Comparison of ENCODE assay signal across 8 cellular contexts in genomic region chr19:39970424-39970673, GRCh38. TPM values are rescaled to one million over a fixed set of nuclear protein-coding genes. Genes with fewer than 3 reads are reported as not detected.
A peak's percentile ranks its signal among the peaks of the same experiment; 100 is the strongest.
DNase-seq lines count a peak whose midpoint lies in the region; ATAC-seq, FAIRE-seq and TF ChIP-seq lines count a peak whose summit lies in the region.

No MANE protein-coding gene starts in this region.

- H3K27ac ChIP-seq in kidney (ENCODE audit: low read depth in 2 of 2, low read length in 2 of 2) (peak overlapping the region; percentile 90 to 92), subcutaneous abdominal adipose tissue (ENCODE audit: low read depth, low read length) (peak overlapping the region; percentile 87)

- H3K9ac ChIP-seq in adipocyte (ENCODE audit: low read length): peak overlapping the region; percentile 98
- peak overlapping the region; percentile 83 to 92 for H3K9ac ChIP-seq in kidney (ENCODE audit: low read length in 2 of 2)
- H3K9ac ChIP-seq in subcutaneous abdominal adipose tissue (ENCODE audit: low read length in 5 of 5): peak overlapping the region; percentile 3 to 97 (median 92)

- H3K27ac Mint-ChIP-seq in activated CD4-positive, alpha-beta T cell treated with anti-CD3 and anti-CD28 coated beads for 36 hours: peak overlapping the region; percentile 96

- FAIRE-seq in kidney (lab: Jason Lieb, UNC): no peak

- H3K36me3 ChIP-seq in MG63 (peaks cover 35% of the 10 kb centered on the region), adipocyte (ENCODE audit: control insufficient read depth, insufficient read depth, low read length, severe bottlenecking) (peaks cover 34% of the 10 kb centered on the region), kidney (ENCODE audit: control insufficient read depth in 1 of 2, insufficient read depth in 2 of 2, low read length in 2 of 2) (peaks cover 21 to 22% of the 10 kb centered on the region in 2 donors), subcutaneous abdominal adipose tissue (ENCODE audit: control insufficient read depth in 5 of 5, insufficient read depth in 5 of 5, low read length in 5 of 5) (peaks cover 3 to 31% (median 28%) of the 10 kb centered on the region in 5 donors)

- CTCF ChIA-PET in activated CD4-positive, alpha-beta T cell treated with anti-CD3 and anti-CD28 coated beads for 36 hours (lab: Charles Lee): interaction anchor here (0.6 to 2.8 kb wide), 30 partner anchors 9 to 419 kb away, joined by 3 to 24 read pairs (median 6); partner anchors contain the start of genes FBL, ZNF546, ZNF780A and ZNF780B

- H3K9me3 ChIP-seq in MG63 (no peaks in the 10 kb centered on the region), adipocyte (ENCODE audit: control insufficient read depth, low read length) (no peaks in the 10 kb centered on the region), kidney (ENCODE audit: control insufficient read depth in 1 of 2, low read length in 2 of 2) (no peaks in the 10 kb centered on the region), subcutaneous abdominal adipose tissue (ENCODE audit: control insufficient read depth in 5 of 5, low read length in 5 of 5) (no peaks in the 10 kb centered on the region)

- H3K4me3 Mint-ChIP-seq in activated CD4-positive, alpha-beta T cell treated with anti-CD3 and anti-CD28 coated beads for 36 hours: peak overlapping the region; percentile 89

- H3K4me1 ChIP-seq in adipocyte (ENCODE audit: control insufficient read depth, insufficient read depth, low read length) (peaks cover 20% of the 10 kb centered on the region), kidney (ENCODE audit: control insufficient read depth in 1 of 2, insufficient read depth in 1 of 2, low read depth in 1 of 2, low read length in 2 of 2) (peaks cover 11% of the 10 kb centered on the region in 2 donors), subcutaneous abdominal adipose tissue (ENCODE audit: control insufficient read depth in 5 of 5, insufficient read depth in 5 of 5, low read length in 5 of 5) (peaks cover 6 to 20% (median 17%) of the 10 kb centered on the region in 5 donors)

- ATAC-seq in activated CD4-positive, alpha-beta T cell treated with anti-CD3 and anti-CD28 coated beads for 36 hours: peak; percentile 27

- H3K9me3 Mint-ChIP-seq in activated CD4-positive, alpha-beta T cell treated with anti-CD3 and anti-CD28 coated beads for 36 hours (ENCODE audit: low read depth): peaks cover 5% of the 10 kb centered on the region

- H3K27me3 ChIP-seq in MG63: no peaks in the 10 kb centered on the region
- H3K27me3 ChIP-seq in adipocyte (replicated peaks; ENCODE audit: control insufficient read depth, insufficient read depth, low read length): no peaks in the 10 kb centered on the region
- H3K27me3 ChIP-seq in subcutaneous abdominal adipose tissue (ENCODE audit: control insufficient read depth in 5 of 5, insufficient read depth in 4 of 5, low read length in 5 of 5): peaks cover 0 to 3% (median 0%) of the 10 kb centered on the region in 5 donors

- intact Hi-C loops in activated CD4-positive, alpha-beta T cell treated with anti-CD3 and anti-CD28 coated beads for 36 hours (cut with DNase I, micrococcal nuclease): loop anchor here (1.0 to 10.0 kb wide), 7 partner anchors 30 to 828 kb away; partner anchors contain the start of genes EGLN2 (in 1 of the 2) and MAP3K10 (in 1 of the 2)
- intact Hi-C loops in kidney (cut with DNase I): no loop called here

- peak overlapping the region; percentile 89 for H3K4me3 ChIP-seq in MG63
- peak overlapping the region; percentile 96 for H3K4me3 ChIP-seq in adipocyte (ENCODE audit: low read length)
- peak overlapping the region; percentile 86 to 88 for H3K4me3 ChIP-seq in kidney (ENCODE audit: low read length in 2 of 2)
- H3K4me3 ChIP-seq in subcutaneous abdominal adipose tissue (ENCODE audit: low read depth in 1 of 5, low read length in 5 of 5): peak overlapping the region; percentile 89 to 95 (median 92)

- POLR2A ChIA-PET in activated CD4-positive, alpha-beta T cell treated with anti-CD3 and anti-CD28 coated beads for 36 hours (lab: Charles Lee): interaction anchor here (0.6 to 1.9 kb wide), 19 partner anchors 9 to 456 kb away, joined by 3 to 17 read pairs (median 3); partner anchors contain the start of genes FBL, SERTAD1, ZNF546 and ZNF780A

- TF ChIP-seq CTCF in kidney (IDR thresholded peaks at IDR 0.05; ENCODE audit: borderline replicate concordance, extremely low read depth, insufficient read depth): no peak

- H3K4me1 Mint-ChIP-seq in activated CD4-positive, alpha-beta T cell treated with anti-CD3 and anti-CD28 coated beads for 36 hours: peaks cover 47% of the 10 kb centered on the region

- DNase-seq in activated CD4-positive, alpha-beta T cell treated with anti-CD3 and anti-CD28 coated beads for 36 hours: no peak
- no peak for DNase-seq in activated CD4-positive, alpha-beta T cell treated with anti-CD3 and anti-CD28 coated beads, Interleukin-2, amount 50 U/mL, for 4 hours
- DNase-seq in MG63: no peak
- DNase-seq in adipocyte (ENCODE audit: low read depth): no peak
- no peak for DNase-seq in kidney
- DNase-seq in middle frontal gyrus (ENCODE audit: extremely low spot score, low spot score): no peak
- no peak for DNase-seq in stimulated activated CD4-positive, alpha-beta T cell treated with anti-CD3 and anti-CD28 coated beads, Interleukin-12 subunit alpha, Interleukin-12 subunit beta, amount 100 ng/mL, for 4 hours

- H3K36me3 Mint-ChIP-seq in activated CD4-positive, alpha-beta T cell treated with anti-CD3 and anti-CD28 coated beads for 36 hours (ENCODE audit: low read depth): peaks cover 51% of the 10 kb centered on the region

- no peaks in the 10 kb centered on the region for H3K27me3 Mint-ChIP-seq in activated CD4-positive, alpha-beta T cell treated with anti-CD3 and anti-CD28 coated beads for 36 hours

RNA-seq across cellular contexts. Expression of gene PSMC4, which starts 0.6 kb away (rescaled TPM):
- 100 to 1,000 TPM; 114 to 140 TPM for total RNA-seq in activated CD4-positive, alpha-beta T cell treated with anti-CD3 and anti-CD28 coated beads for 36 hours
- 312 and 327 TPM in 2 replicates for total RNA-seq in MG63 (2014; rRNA removed; shearing (Covaris generic); ENCODE audit: low replicate concordance)
- 84.7 TPM for total RNA-seq in kidney
- 113 TPM for polyA plus RNA-seq in kidney (ENCODE audit: insufficient read depth, low read depth, low replicate concordance)

RNA-seq across cellular contexts. Expression of gene ZNF546, which starts 26.5 kb away (rescaled TPM):
- 1 to 10 TPM; 6.3 to 6.9 TPM for total RNA-seq in activated CD4-positive, alpha-beta T cell treated with anti-CD3 and anti-CD28 coated beads for 36 hours
- total RNA-seq in MG63 (2014; rRNA removed; shearing (Covaris generic); ENCODE audit: low replicate concordance): 2.2 and 5.7 TPM in 2 replicates
- 7.3 TPM for total RNA-seq in kidney
- 3.4 TPM for polyA plus RNA-seq in kidney (ENCODE audit: insufficient read depth, low read depth, low replicate concordance)

RNA-seq across cellular contexts. Expression of gene FCGBP, which starts 35.9 kb away (rescaled TPM):
- 1 to 10 TPM; 4.9 TPM for total RNA-seq in activated CD4-positive, alpha-beta T cell treated with anti-CD3 and anti-CD28 coated beads for 36 hours
- 1.4 TPM in 1 of 2 replicates, not detected in the other for total RNA-seq in MG63 (2014; rRNA removed; shearing (Covaris generic); ENCODE audit: low replicate concordance)
- total RNA-seq in kidney: 51.7 TPM
- 7.6 TPM for polyA plus RNA-seq in kidney (ENCODE audit: insufficient read depth, low read depth, low replicate concordance)
